9 cellular contexts compared by ENCODE assay signal in the genomic region with DNA sequence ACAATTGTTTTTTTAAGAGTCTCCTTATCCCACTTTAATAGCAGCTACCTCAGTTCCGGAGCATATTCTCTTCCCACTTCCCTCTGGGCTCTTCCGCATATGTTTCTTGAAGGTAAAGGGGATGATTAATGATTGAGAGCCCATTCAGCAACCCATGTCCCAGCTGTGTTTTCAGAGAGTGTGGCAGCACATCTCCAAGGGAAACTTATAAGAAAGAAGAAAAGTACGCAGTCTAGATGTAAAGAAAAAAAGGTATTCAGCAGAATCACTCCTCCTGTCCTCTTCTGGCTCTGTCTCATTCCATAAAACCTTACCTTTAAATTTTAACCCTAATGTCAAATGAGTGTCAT. TPM values are rescaled to one million over a fixed set of nuclear protein-coding genes. Genes with fewer than 3 reads are reported as not detected.
DNase-seq lines count a peak whose midpoint lies in the region; ATAC-seq and TF ChIP-seq lines count a peak whose summit lies in the region.
"Had no signal": no experiment of that assay in that cellular context is flagged by ENCODE, and none has a peak within 500 bp of the region (broad histone marks: within the 10 kb centered on the region; RNA-seq: fewer than 3 reads in every experiment).

No MANE protein-coding gene starts in this region.

- CTCF ChIA-PET in activated CD8-positive, alpha-beta T cell treated with anti-CD3 and anti-CD28 coated beads for 36 hours (lab: Charles Lee) = interaction anchor here (1.3 kb wide), 1 partner anchor 19 kb away, joined by 5 read pairs; no protein-coding TSS in a partner anchor

- peaks cover 6% of the 10 kb centered on the region for H3K27me3 Mint-ChIP-seq in activated CD8-positive, alpha-beta T cell treated with anti-CD3 and anti-CD28 coated beads for 36 hours

- H3K9me3 Mint-ChIP-seq in activated CD8-positive, alpha-beta T cell treated with anti-CD3 and anti-CD28 coated beads for 36 hours = no peaks in the 10 kb centered on the region

- peaks cover 3% of the 10 kb centered on the region; the same call in 1 of the 2 replicates for H3K79me2 ChIP-seq in DND-41 (ENCODE audit: insufficient read depth, low read length)

- POLR2A ChIA-PET in activated CD8-positive, alpha-beta T cell treated with anti-CD3 and anti-CD28 coated beads for 36 hours (lab: Charles Lee) = no interaction called here

- H3K9ac ChIP-seq in DND-41 (ENCODE audit: low read depth, low read length) = peak overlapping the region; percentile 62

- H3K4me2 ChIP-seq in DND-41 (ENCODE audit: insufficient read depth, low read length) = peak overlapping the region; percentile 69

- peak overlapping the region; percentile 83 for H3K27ac Mint-ChIP-seq in activated CD8-positive, alpha-beta T cell treated with anti-CD3 and anti-CD28 coated beads for 36 hours

- H3K4me3 ChIP-seq in DND-41 (ENCODE audit: low read depth in 1 of 2, low read length in 2 of 2) = peak overlapping the region; percentile 37 to 71; a peak in 3 of 4 replicates
- H3K4me3 ChIP-seq in lung = peak overlapping the region; percentile 30

- WGBS in lung, 2 donors = 35 to 38% methylated on average over 3 of the region's 3 CpGs

- TF ChIP-seq CTCF in DND-41 (IDR thresholded peaks at IDR 0.05; ENCODE audit: borderline replicate concordance, extremely low read depth, low read length, poor library complexity, severe bottlenecking) (no peak), lung (IDR thresholded peaks at IDR 0.05; ENCODE audit: control extremely low read depth, extremely low read depth) (no peak)
- no peak for TF ChIP-seq CTCF in activated CD8-positive, alpha-beta T cell treated with anti-CD3 and anti-CD28 coated beads for 36 hours (IDR thresholded peaks at IDR 0.05)

- H3K4me1 Mint-ChIP-seq in activated CD8-positive, alpha-beta T cell treated with anti-CD3 and anti-CD28 coated beads for 36 hours (ENCODE audit: low read depth) = peaks cover 10% of the 10 kb centered on the region

- intact Hi-C loops in activated CD8-positive, alpha-beta T cell treated with anti-CD3 and anti-CD28 coated beads for 36 hours (cut with micrococcal nuclease) = loop anchor here (2.0 kb wide), 1 partner anchor 30 kb away; the partner anchor contains the start of gene LSM8
- intact Hi-C loops in sciatic nerve (cut with DNase I) = no loop called here

- H3K36me3 ChIP-seq in DND-41 (ENCODE audit: insufficient read depth, low read length) (no peaks in the 10 kb centered on the region), lung (ENCODE audit: control insufficient read depth in 2 of 2, insufficient read depth in 2 of 2, low read length in 2 of 2) (no peaks in the 10 kb centered on the region)

- DNase-seq in DND-41 (no peak), lung (ENCODE audit: low spot score) (no peak), sciatic nerve (ENCODE audit: low spot score) (no peak), NAMALWA (ENCODE audit: low spot score) (no peak), SKM-1 (lab: John Stamatoyannopoulos, UW; ENCODE audit: unreplicated experiment) (no peak), middle frontal gyrus (ENCODE audit: extremely low spot score, low spot score) (no peak)
- DNase-seq in activated CD8-positive, alpha-beta T cell treated with anti-CD3 and anti-CD28 coated beads for 36 hours = no peak

- H2AFZ ChIP-seq in DND-41 (ENCODE audit: low read depth, low read length) = peak overlapping the region; percentile 79

- H3K9me3 ChIP-seq in DND-41 (ENCODE audit: insufficient read depth, low read length, severe bottlenecking) (no peaks in the 10 kb centered on the region), lung (ENCODE audit: control insufficient read depth in 2 of 2, insufficient read depth in 1 of 2, low read length in 1 of 2) (no peaks in the 10 kb centered on the region)

- H3K4me1 ChIP-seq in DND-41 (ENCODE audit: insufficient read depth, low read length) = peaks cover 14% of the 10 kb centered on the region; the same call in 1 of the 2 replicates
- H3K4me1 ChIP-seq in lung (ENCODE audit: control insufficient read depth in 2 of 2, insufficient read depth in 2 of 2, low read length in 2 of 2) = no peaks in the 10 kb centered on the region

- no peaks in the 10 kb centered on the region for H3K36me3 Mint-ChIP-seq in activated CD8-positive, alpha-beta T cell treated with anti-CD3 and anti-CD28 coated beads for 36 hours (ENCODE audit: low read depth)

- H3K27me3 ChIP-seq in DND-41 (ENCODE audit: insufficient read depth, low read length, poor library complexity) (no peaks in the 10 kb centered on the region), lung (ENCODE audit: control insufficient read depth, insufficient read depth) (no peaks in the 10 kb centered on the region)

- no peak for ATAC-seq in DND-41 (ENCODE audit: insufficient read depth, low read depth)
- ATAC-seq in HG02610 (IDR thresholded peaks at IDR 0.05; ENCODE audit: unreplicated experiment) = peak; percentile 7
- peak; percentile 12 for ATAC-seq in activated CD8-positive, alpha-beta T cell treated with anti-CD3 and anti-CD28 coated beads for 36 hours
- ATAC-seq in lung (ENCODE audit: insufficient read depth, low FRiP score) = no peak
- no peak for ATAC-seq in sciatic nerve

- no peaks in the 10 kb centered on the region for H4K20me1 ChIP-seq in DND-41 (ENCODE audit: insufficient read depth, low read length)

- H3K27ac ChIP-seq in DND-41 (ENCODE audit: low read length) = peak overlapping the region; percentile 72
- H3K27ac ChIP-seq in lung (ENCODE audit: low read depth in 1 of 2, low read length in 1 of 2) = no peak overlapping the region
- H3K27ac ChIP-seq: HL-60 had no signal

- peak overlapping the region; percentile 84 for H3K4me3 Mint-ChIP-seq in activated CD8-positive, alpha-beta T cell treated with anti-CD3 and anti-CD28 coated beads for 36 hours

RNA-seq across cellular contexts. Expression of gene ANKRD7, which starts 9.7 kb away (rescaled TPM):
- total RNA-seq in activated CD8-positive, alpha-beta T cell treated with anti-CD3 and anti-CD28 coated beads for 36 hours = 1 to 10 TPM; 1.2 to 1.4 TPM
- total RNA-seq in lung (1 to 10 TPM in 1 of 2 donors, under 1 TPM in 1; 0.55 to 1.6 TPM), sciatic nerve (1.0 TPM)
- under 1 TPM in 1 of 2 donors, not detected in 1; 0.03 TPM for polyA plus RNA-seq in lung

RNA-seq across cellular contexts. Expression of gene LSM8, which starts 30.8 kb away (rescaled TPM):
- total RNA-seq in activated CD8-positive, alpha-beta T cell treated with anti-CD3 and anti-CD28 coated beads for 36 hours = 10 to 100 TPM; 36.6 to 42.0 TPM
- total RNA-seq in lung = 10 to 100 TPM; 22.9 to 70.8 TPM
- polyA plus RNA-seq in lung = 10 to 100 TPM; 28.4 to 37.0 TPM
- total RNA-seq in sciatic nerve = 36.9 TPM

Comparison
In these comparisons a context has a peak if more than half of its experiments do, and no peak if none do; other contexts are left out.
1. ATAC-seq: peak in HG02610 (single experiment) and activated CD8-positive, alpha-beta T cell treated with anti-CD3 and anti-CD28 coated beads for 36 hours (single experiment); none in DND-41 (single experiment), lung (single experiment) and sciatic nerve (single experiment).